ENCODE assay signal across 10 cellular contexts in the genomic region with DNA sequence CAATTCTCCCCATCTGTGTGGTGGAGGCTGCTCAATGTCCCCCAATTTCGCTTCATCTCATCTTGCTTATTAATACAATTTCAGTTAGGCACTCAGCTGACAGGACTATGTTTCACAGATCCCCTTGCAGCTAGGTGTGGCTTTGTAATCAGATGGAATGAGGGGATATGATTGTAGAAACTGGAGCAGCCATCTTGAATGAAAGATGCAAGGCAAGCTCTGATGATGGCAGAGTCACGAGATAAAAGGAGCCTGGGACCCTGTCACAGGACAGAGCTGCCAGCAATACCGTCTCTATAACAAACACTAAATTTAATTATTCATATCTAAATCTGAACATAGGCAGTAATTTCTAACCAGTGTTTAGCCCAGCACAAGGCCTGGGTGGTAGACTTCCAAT. TPM values are rescaled to one million over a fixed set of nuclear protein-coding genes. Genes with fewer than 3 reads are reported as not detected.
DNase-seq lines count a peak whose midpoint lies in the region; FAIRE-seq and TF ChIP-seq lines count a peak whose summit lies in the region.
"Had no signal": no experiment of that assay in that cellular context is flagged by ENCODE, and none has a peak within 500 bp of the region (broad histone marks: within the 10 kb centered on the region; RNA-seq: fewer than 3 reads in every experiment).

No MANE protein-coding gene starts in this region.

- H3K36me3 Mint-ChIP-seq in H9 (ENCODE audit: insufficient read depth in 1 of 3, low read depth in 3 of 3) (peaks cover 3 to 21% (median 19%) of the 10 kb centered on the region in 3 experiments; a peak in 6 of 7 replicates), glutamatergic neuron (ENCODE audit: unreplicated experiment) (no peaks in the 10 kb centered on the region)

- H3K27ac Mint-ChIP-seq in H9 (no peak overlapping the region), glutamatergic neuron (ENCODE audit: unreplicated experiment) (no peak overlapping the region)

- intact Hi-C loops in esophagus squamous epithelium (cut with DNase I), result loop anchor here (10.0 kb wide), 1 partner anchor 245 kb away; a partner anchor contains a TSS

- no peaks in the 10 kb centered on the region for H3K4me1 ChIP-seq in H9 (ENCODE audit: insufficient read depth, low read length)
- peaks cover 0 to 27% (median 0%) of the 10 kb centered on the region in 4 donors for H3K4me1 ChIP-seq in Peyer's patch
- peaks cover 9 to 43% (median 22%) of the 10 kb centered on the region in 3 donors for H3K4me1 ChIP-seq in esophagus squamous epithelium
- H3K4me1 ChIP-seq in skeletal muscle tissue (ENCODE audit: control insufficient read depth in 3 of 3, insufficient read depth in 3 of 3, low read length in 3 of 3), result peaks cover 18 to 35% (median 34%) of the 10 kb centered on the region in 3 donors

- H2BK5ac ChIP-seq in H9 (ENCODE audit: insufficient read length, low read length), result no peak overlapping the region

- no peak overlapping the region for H2AFZ ChIP-seq in H9 (ENCODE audit: low read length)

- no peak overlapping the region for H4K5ac ChIP-seq in H9 (ENCODE audit: insufficient read length, low read depth, low read length)

- H3K79me2 ChIP-seq in H9 (ENCODE audit: insufficient read depth, low read length), result peaks cover 3% of the 10 kb centered on the region; the same call in 1 of the 2 replicates

- no peak overlapping the region for H2AK5ac ChIP-seq in H9 (ENCODE audit: insufficient read length, low read length)

- FAIRE-seq in GM19239 (lab: Jason Lieb, UNC), result no peak
- FAIRE-seq: G401.6 had no signal

- H3T11ph ChIP-seq in H9 (ENCODE audit: low read length), result peak overlapping the region; percentile 10

- H3K4ac ChIP-seq in H9 (ENCODE audit: low read depth, low read length), result no peak overlapping the region

- no peak overlapping the region for H4K91ac ChIP-seq in H9 (ENCODE audit: insufficient read length, low read depth, low read length)

- H3K56ac ChIP-seq in H9 (ENCODE audit: insufficient read length, low read depth, low read length), result no peak overlapping the region

- no peaks in the 10 kb centered on the region for H4K20me1 ChIP-seq in H9 (ENCODE audit: control insufficient read depth, insufficient read depth, insufficient read length)

- H3K9me3 ChIP-seq in H9 (ENCODE audit: control insufficient read depth, low read depth, low read length), result no peaks in the 10 kb centered on the region
- H3K9me3 ChIP-seq in Peyer's patch, result no peaks in the 10 kb centered on the region
- no peaks in the 10 kb centered on the region for H3K9me3 ChIP-seq in esophagus squamous epithelium
- no peaks in the 10 kb centered on the region for H3K9me3 ChIP-seq in skeletal muscle tissue (ENCODE audit: control insufficient read depth in 3 of 3, low read length in 3 of 3)

- H3K4me3 Mint-ChIP-seq in H9 (no peak overlapping the region; a peak in 1 of 5 replicates), glutamatergic neuron (ENCODE audit: unreplicated experiment) (no peak overlapping the region)

- no peak overlapping the region for H4K8ac ChIP-seq in H9 (replicated peaks; ENCODE audit: insufficient read length, low read depth, low read length)

- H3K23me2 ChIP-seq in H9 (ENCODE audit: insufficient read length, low read depth, low read length, poor library complexity, severe bottlenecking), result peaks cover 8% of the 10 kb centered on the region

- H3K9me3 Mint-ChIP-seq in H9 (peaks cover 0 to 7% of the 10 kb centered on the region in 2 experiments; a peak in 1 of 5 replicates), glutamatergic neuron (ENCODE audit: unreplicated experiment) (peaks cover 9% of the 10 kb centered on the region)
- H3K9me3 Mint-ChIP-seq: stimulated activated naive B cell treated with anti-CD40 and anti-IgM and Interleukin-4, amounts not matched to agents 10 μg/mL and 1 μg/mL and 100 μg/mL, for 72 hours had no signal

- no peak overlapping the region for H3K18ac ChIP-seq in H9 (ENCODE audit: insufficient read length, low read depth, low read length)

- H3K36me3 ChIP-seq in Peyer's patch (peaks cover 0 to 5% (median 0%) of the 10 kb centered on the region in 3 donors), esophagus squamous epithelium (peaks cover 0 to 21% (median 0%) of the 10 kb centered on the region in 3 donors), skeletal muscle tissue (ENCODE audit: control insufficient read depth in 3 of 3, insufficient read depth in 3 of 3, low read length in 3 of 3) (peaks cover 0 to 14% (median 4%) of the 10 kb centered on the region in 3 donors)

- no peak overlapping the region for H3K4me2 ChIP-seq in H9 (ENCODE audit: insufficient read depth, insufficient read length, low read length)

- H2BK120ac ChIP-seq in H9 (ENCODE audit: low read depth, low read length, poor library complexity, severe bottlenecking), result no peak overlapping the region

- H3K27me3 ChIP-seq in H9 (ENCODE audit: insufficient read depth, low read length) (no peaks in the 10 kb centered on the region), Peyer's patch (no peaks in the 10 kb centered on the region), esophagus squamous epithelium (no peaks in the 10 kb centered on the region), skeletal muscle tissue (ENCODE audit: control insufficient read depth in 3 of 3, insufficient read depth in 3 of 3, low read length in 3 of 3) (no peaks in the 10 kb centered on the region)

- no peak overlapping the region for H3K14ac ChIP-seq in H9 (ENCODE audit: insufficient read depth, low read length)

- no peak overlapping the region for H3K23ac ChIP-seq in H9 (ENCODE audit: insufficient read length, low read depth, low read length)

- TF ChIP-seq POLR2A in Peyer's patch (IDR thresholded peaks at IDR 0.05) (no peak), esophagus squamous epithelium (IDR thresholded peaks at IDR 0.05) (no peak)

- H2BK20ac ChIP-seq in H9 (ENCODE audit: low read depth, low read length, poor library complexity, severe bottlenecking), result no peak overlapping the region

- H2BK12ac ChIP-seq in H9 (ENCODE audit: insufficient read length, low read depth, low read length), result no peak overlapping the region

- peaks cover 15 to 16% of the 10 kb centered on the region in 2 experiments for H3K4me1 Mint-ChIP-seq in H9
- H3K4me1 Mint-ChIP-seq in glutamatergic neuron (ENCODE audit: low read depth, unreplicated experiment), result peaks cover 14% of the 10 kb centered on the region

- peaks cover 4% of the 10 kb centered on the region for H3K79me1 ChIP-seq in H9 (ENCODE audit: insufficient read depth, low read depth, low read length, poor library complexity, severe bottlenecking)

- DNase-seq in H9 (no peak), Peyer's patch (no peak), esophagus squamous epithelium (lab: John Stamatoyannopoulos, UW) (no peak), glutamatergic neuron (no peak), GM19239 (ENCODE audit: insufficient read length, low spot score) (no peak), AG20443 (ENCODE audit: low spot score) (no peak)
- DNase-seq: activated CD4-positive, CD25-positive, alpha-beta regulatory T cell treated with anti-CD3 and anti-CD28 coated beads, Interleukin-2, amount 50 U/mL, for 72 hours; stimulated activated naive B cell treated with anti-CD40 and anti-IgM and Interleukin-4, amounts not matched to agents 10 μg/mL and 1 μg/mL and 100 μg/mL, for 72 hours had no signal

- no peak overlapping the region for H2BK15ac ChIP-seq in H9 (ENCODE audit: low read depth, low read length)

- no peak for TF ChIP-seq CTCF in H9 (conservative IDR thresholded peaks at IDR 0.05)
- TF ChIP-seq CTCF in Peyer's patch (IDR thresholded peaks at IDR 0.05), result no peak
- no peak for TF ChIP-seq CTCF in esophagus squamous epithelium (IDR thresholded peaks at IDR 0.05)
- TF ChIP-seq CTCF in glutamatergic neuron (IDR thresholded peaks at IDR 0.05; ENCODE audit: partially characterized antibody, unreplicated experiment), result no peak

- H3K27me3 Mint-ChIP-seq in H9 (ENCODE audit: low read depth) (peaks cover 10% of the 10 kb centered on the region), glutamatergic neuron (ENCODE audit: unreplicated experiment) (peaks cover 3% of the 10 kb centered on the region)

- H3K9ac ChIP-seq in H9 (ENCODE audit: extremely low read depth, insufficient read length, low read length), result no peak overlapping the region
- peak overlapping the region in 1 of 3 donors; percentile 98 for H3K9ac ChIP-seq in skeletal muscle tissue (ENCODE audit: low read depth in 1 of 3, low read length in 3 of 3)

- H3K27ac ChIP-seq in H9 (ENCODE audit: insufficient read length, low read depth, low read length), result no peak overlapping the region
- H3K27ac ChIP-seq in Peyer's patch, result peak overlapping the region in 3 of 4 donors; percentile 92 to 95 (median 93)
- H3K27ac ChIP-seq in esophagus squamous epithelium, result peak overlapping the region; percentile 95 to 98 (median 97)
- H3K27ac ChIP-seq in skeletal muscle tissue (ENCODE audit: low read depth, low read length), result peak overlapping the region; percentile 94

- WGBS in H9 (ENCODE audit: extremely low coverage, insufficient read length, low lambda C conversion rate), result no CpG with 5 or more reads among the region's 3 CpGs
- WGBS in esophagus squamous epithelium, 2 donors, result 50 to 71% methylated on average over 3 of the region's 3 CpGs

- H3K4me3 ChIP-seq in Peyer's patch, result no peak overlapping the region
- peak overlapping the region in 1 of 4 donors; percentile 84 for H3K4me3 ChIP-seq in esophagus squamous epithelium
- peak overlapping the region in 2 of 3 donors; percentile 85 to 96 for H3K4me3 ChIP-seq in skeletal muscle tissue (ENCODE audit: low read length in 3 of 3)

RNA-seq across cellular contexts. Expression of a gene that starts 1.0 kb away (rescaled TPM):
- total RNA-seq in H9 (2021) (91.0 and 93.7 TPM in 2 replicates), Peyer's patch (10 to 100 TPM; 53.9 to 93.3 (median 74.2) TPM), esophagus squamous epithelium (100 to 1,000 TPM in 1 of 4 donors, 10 to 100 TPM in 3; 48.6 to 132 (median 72.7) TPM), skeletal muscle tissue (69.4 TPM), glutamatergic neuron (ENCODE audit: unreplicated experiment) (75.9 TPM)

Comparison
In these comparisons a context has a peak if more than half of its experiments do, and no peak if none do; other contexts are left out.
1. H3K4me3 ChIP-seq: peak in skeletal muscle tissue (2 of 3); none in Peyer's patch (0 of 4).